In genomic region chr10:128209862-128210214, GRCh38 we compare ENCODE assay signal across 1 cellular context.
TF ChIP-seq lines count a peak whose summit lies in the region.

No MANE protein-coding gene starts in this region.

TF ChIP-seq in HCT116, 20 proteins besides CTCF, POLR2A, EP300 and RAD21 (continued from another document):
- TF ChIP-seq REST (IDR thresholded peaks at IDR 0.05; ENCODE audit: low read depth) (no peak), EZH2phosphoT487 (IDR thresholded peaks at IDR 0.05; ENCODE audit: borderline replicate concordance) (no peak), EZH2 (IDR thresholded peaks at IDR 0.05) (no peak), YY1 (IDR thresholded peaks at IDR 0.05; ENCODE audit: extremely low read depth, insufficient replicate concordance, low read depth, low read length) (no peak), ZFX (IDR thresholded peaks at IDR 0.05) (no peak), ZNF274 (IDR thresholded peaks at IDR 0.05; ENCODE audit: low read depth, low read length) (no peak), CBX3 (IDR thresholded peaks at IDR 0.05; ENCODE audit: low read depth) (no peak), FOSL1 (IDR thresholded peaks at IDR 0.05; ENCODE audit: low read depth) (no peak), POLR2AphosphoS5 (IDR thresholded peaks at IDR 0.05; ENCODE audit: low read depth, low read length) (no peak), ZBTB33 (IDR thresholded peaks at IDR 0.05; ENCODE audit: extremely low read depth, insufficient replicate concordance, low read length) (no peak), SIN3A (IDR thresholded peaks at IDR 0.05; ENCODE audit: low read depth) (no peak), CEBPB (IDR thresholded peaks at IDR 0.05; ENCODE audit: low read depth) (no peak), JUND (IDR thresholded peaks at IDR 0.05) (no peak), SRF (IDR thresholded peaks at IDR 0.05; ENCODE audit: low read depth) (no peak)
- TF ChIP-seq, protein P1, sequence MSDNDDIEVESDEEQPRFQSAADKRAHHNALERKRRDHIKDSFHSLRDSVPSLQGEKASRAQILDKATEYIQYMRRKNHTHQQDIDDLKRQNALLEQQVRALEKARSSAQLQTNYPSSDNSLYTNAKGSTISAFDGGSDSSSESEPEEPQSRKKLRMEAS (IDR thresholded peaks at IDR 0.05) = no peak
